In the genomic region with DNA sequence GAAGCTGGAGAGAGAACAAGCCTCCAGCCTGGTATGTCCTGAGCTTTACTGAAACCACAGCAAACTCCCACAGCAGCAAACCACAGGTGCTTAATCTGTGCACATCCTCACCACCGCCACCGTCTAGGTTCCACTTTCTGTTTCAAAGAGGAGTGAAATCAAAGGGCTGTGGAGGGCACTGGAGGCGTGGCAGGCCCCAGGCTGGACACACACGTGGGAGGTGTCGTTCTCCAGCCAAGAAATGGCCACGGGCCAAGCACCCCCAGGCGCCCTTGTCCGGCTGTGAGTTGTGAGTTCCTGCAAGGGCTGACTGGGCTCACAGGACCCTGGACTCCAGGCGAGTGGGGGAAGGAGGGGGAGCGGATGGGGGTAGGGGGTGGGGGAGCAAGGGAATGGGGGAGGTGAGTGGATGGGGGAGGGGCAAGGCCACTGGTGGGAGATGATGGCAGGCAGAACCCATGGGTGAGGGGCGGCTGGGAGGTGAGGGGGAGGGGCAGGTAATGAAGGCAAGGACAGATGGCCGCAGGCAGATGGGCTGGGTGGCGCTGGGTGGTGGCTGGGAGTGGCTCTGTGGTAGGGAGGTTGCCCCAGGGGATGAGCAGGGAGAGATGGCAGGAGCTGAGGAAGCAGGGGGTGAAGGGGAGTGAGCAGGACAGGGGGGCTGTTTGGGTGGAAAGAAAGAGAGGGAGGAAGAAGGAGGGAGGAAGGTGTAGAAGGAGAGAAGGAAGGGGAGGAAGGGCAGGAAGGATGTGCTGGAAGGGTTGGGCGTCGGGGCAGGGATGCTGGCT, we compare ENCODE assay signal across 10 cellular contexts.
DNase-seq lines count a peak whose midpoint lies in the region; ATAC-seq and TF ChIP-seq lines count a peak whose summit lies in the region.
"Had no signal": no experiment of that assay in that cellular context is flagged by ENCODE, and none has a peak within 500 bp of the region (broad histone marks: within the 10 kb centered on the region; RNA-seq: fewer than 3 reads in every experiment).

No MANE protein-coding gene starts in this region.

- peak overlapping the region; percentile 31 to 48 for H3K4me3 Mint-ChIP-seq in activated T-cell treated with anti-CD3 and anti-CD28 coated beads, Interleukin-2, amount 50 U/mL, for 72 hours

- H3K27me3 Mint-ChIP-seq in activated T-cell treated with anti-CD3 and anti-CD28 coated beads, Interleukin-2, amount 50 U/mL, for 72 hours (ENCODE audit: low read depth): no peaks in the 10 kb centered on the region

- H3K36me3 Mint-ChIP-seq in activated T-cell treated with anti-CD3 and anti-CD28 coated beads, Interleukin-2, amount 50 U/mL, for 72 hours (ENCODE audit: insufficient read depth in 2 of 2): peaks cover 13 to 28% of the 10 kb centered on the region in 2 donors

- H3K4me3 ChIP-seq in H7 (ENCODE audit: insufficient read depth, low read depth, low read length) (no peak overlapping the region), left ventricle myocardium inferior (peak overlapping the region; percentile 1)

- TF ChIP-seq CTCF in left ventricle myocardium inferior (IDR thresholded peaks at IDR 0.05; ENCODE audit: borderline replicate concordance): no peak

- intact Hi-C loops in left ventricle myocardium inferior (cut with micrococcal nuclease): no loop called here

- H3K9me3 Mint-ChIP-seq in activated T-cell treated with anti-CD3 and anti-CD28 coated beads, Interleukin-2, amount 50 U/mL, for 72 hours: peaks cover 0 to 3% of the 10 kb centered on the region in 2 donors

- no peaks in the 10 kb centered on the region for H3K9me3 ChIP-seq in left ventricle myocardium inferior (replicated peaks)

- H3K4me1 ChIP-seq in left ventricle myocardium inferior: peaks cover 65% of the 10 kb centered on the region
- H3K4me1 ChIP-seq: parathyroid adenoma had no signal

- H3K27ac ChIP-seq in left ventricle myocardium inferior (replicated peaks): peak overlapping the region; percentile 72
- H3K27ac ChIP-seq: 22Rv1, parathyroid adenoma had no signal

- DNase-seq in DMS 273 (lab: John Stamatoyannopoulos, UW; ENCODE audit: unreplicated experiment) (peak; percentile 52), DMS 273 treated with DMSO at 0.1 percent for 48 hours (lab: John Stamatoyannopoulos, UW) (no peak), H7 (peak; percentile 71), M059J (ENCODE audit: low read depth) (peak; percentile 97), left ventricle myocardium inferior (peak; percentile 56), NCI-H2196 treated with DMSO at 0.1 percent for 48 hours (lab: John Stamatoyannopoulos, UW; ENCODE audit: unreplicated experiment) (no peak)
- DNase-seq in activated T-cell treated with anti-CD3 and anti-CD28 coated beads, Interleukin-2, amount 50 U/mL, for 72 hours: peak; percentile 63
- DNase-seq in stimulated activated CD8-positive, alpha-beta memory T cell treated with anti-CD3 and anti-CD28 coated beads, Interleukin-4, amount 100 ng/mL, for 48 hours: peak; percentile 67

- H3K4me1 Mint-ChIP-seq in activated T-cell treated with anti-CD3 and anti-CD28 coated beads, Interleukin-2, amount 50 U/mL, for 72 hours (ENCODE audit: low read depth): peaks cover 42% of the 10 kb centered on the region

- no peak overlapping the region for H3K27ac Mint-ChIP-seq in activated T-cell treated with anti-CD3 and anti-CD28 coated beads, Interleukin-2, amount 50 U/mL, for 72 hours

- H3K36me3 ChIP-seq in H7 (replicated peaks; ENCODE audit: control insufficient read depth, insufficient read depth, low read length) (peaks cover 14% of the 10 kb centered on the region), left ventricle myocardium inferior (peaks cover 67% of the 10 kb centered on the region)

- ATAC-seq in activated T-cell treated with anti-CD3 and anti-CD28 coated beads, Interleukin-2, amount 50 U/mL, for 72 hours (replicated peaks in 1 of 2): peak; percentile 88 to 91

- H3K27me3 ChIP-seq in H7 (ENCODE audit: control insufficient read depth, insufficient read depth, low read length) (no peaks in the 10 kb centered on the region), left ventricle myocardium inferior (ENCODE audit: low read depth) (no peaks in the 10 kb centered on the region)

Comparison
In these comparisons a context has a peak if more than half of its experiments do, and no peak if none do; other contexts are left out.
1. DNase-seq: peak in DMS 273 (single experiment), H7 (single experiment), M059J (single experiment), activated T-cell treated with anti-CD3 and anti-CD28 coated beads, Interleukin-2, amount 50 U/mL, for 72 hours (2 of 2), left ventricle myocardium inferior (single experiment) and stimulated activated CD8-positive, alpha-beta memory T cell treated with anti-CD3 and anti-CD28 coated beads, Interleukin-4, amount 100 ng/mL, for 48 hours (single experiment); none in DMS 273 treated with DMSO at 0.1 percent for 48 hours (single experiment) and NCI-H2196 treated with DMSO at 0.1 percent for 48 hours (single experiment).